In the genomic region with DNA sequence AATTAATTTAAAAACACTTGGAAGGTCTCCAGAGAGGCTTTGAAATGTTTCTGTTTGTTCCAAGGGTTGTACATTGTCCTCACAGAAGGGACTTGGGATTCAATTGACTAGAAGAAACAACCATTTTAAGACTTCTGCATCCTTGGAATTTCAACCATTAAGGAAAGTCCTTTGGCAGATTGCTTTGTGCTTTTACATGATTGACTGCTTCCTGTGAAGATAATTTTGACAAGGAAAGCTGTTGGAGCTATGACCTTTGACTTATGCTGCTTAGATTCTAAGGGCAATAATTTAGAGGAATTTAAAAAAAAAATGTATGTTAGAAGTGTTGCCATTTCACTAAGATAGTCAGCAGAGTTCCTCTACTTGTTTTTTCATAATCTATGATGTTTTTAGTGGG, we compare ENCODE assay signal across 1 cellular context.
TF ChIP-seq lines count a peak whose summit lies in the region.

No MANE protein-coding gene starts in this region.

TF ChIP-seq in HepG2, 621 proteins besides CTCF, POLR2A, EP300 and RAD21 (continued from another document):
- TF ChIP-seq, protein P1, sequence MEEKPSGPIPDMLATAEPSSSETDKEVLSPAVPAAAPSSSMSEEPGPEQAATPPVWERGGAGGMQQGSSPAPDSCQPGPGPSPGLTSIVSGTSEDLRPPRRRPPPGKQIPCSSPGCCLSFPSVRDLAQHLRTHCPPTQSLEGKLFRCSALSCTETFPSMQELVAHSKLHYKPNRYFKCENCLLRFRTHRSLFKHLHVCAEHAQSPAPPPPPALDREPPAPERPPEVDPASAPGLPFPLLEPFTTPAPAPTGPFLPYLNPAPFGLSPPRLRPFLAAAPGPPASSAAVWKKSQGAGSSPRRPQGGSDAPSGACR (CRISPR knock-in tag; IDR thresholded peaks at IDR 0.05), result no peak
- no peak for TF ChIP-seq TOE1 (CRISPR knock-in tag; IDR thresholded peaks at IDR 0.05)
- TF ChIP-seq, protein P2, sequence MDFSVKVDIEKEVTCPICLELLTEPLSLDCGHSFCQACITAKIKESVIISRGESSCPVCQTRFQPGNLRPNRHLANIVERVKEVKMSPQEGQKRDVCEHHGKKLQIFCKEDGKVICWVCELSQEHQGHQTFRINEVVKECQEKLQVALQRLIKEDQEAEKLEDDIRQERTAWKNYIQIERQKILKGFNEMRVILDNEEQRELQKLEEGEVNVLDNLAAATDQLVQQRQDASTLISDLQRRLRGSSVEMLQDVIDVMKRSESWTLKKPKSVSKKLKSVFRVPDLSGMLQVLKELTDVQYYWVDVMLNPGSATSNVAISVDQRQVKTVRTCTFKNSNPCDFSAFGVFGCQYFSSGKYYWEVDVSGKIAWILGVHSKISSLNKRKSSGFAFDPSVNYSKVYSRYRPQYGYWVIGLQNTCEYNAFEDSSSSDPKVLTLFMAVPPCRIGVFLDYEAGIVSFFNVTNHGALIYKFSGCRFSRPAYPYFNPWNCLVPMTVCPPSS (IDR thresholded peaks at IDR 0.05), result no peak
- no peak for TF ChIP-seq SUZ12 (IDR thresholded peaks at IDR 0.05; ENCODE audit: low read depth, low read length)
- TF ChIP-seq AGO1 (IDR thresholded peaks at IDR 0.05; ENCODE audit: low read depth, low read length, poor library complexity, severe bottlenecking), result no peak
- TF ChIP-seq, protein P3, sequence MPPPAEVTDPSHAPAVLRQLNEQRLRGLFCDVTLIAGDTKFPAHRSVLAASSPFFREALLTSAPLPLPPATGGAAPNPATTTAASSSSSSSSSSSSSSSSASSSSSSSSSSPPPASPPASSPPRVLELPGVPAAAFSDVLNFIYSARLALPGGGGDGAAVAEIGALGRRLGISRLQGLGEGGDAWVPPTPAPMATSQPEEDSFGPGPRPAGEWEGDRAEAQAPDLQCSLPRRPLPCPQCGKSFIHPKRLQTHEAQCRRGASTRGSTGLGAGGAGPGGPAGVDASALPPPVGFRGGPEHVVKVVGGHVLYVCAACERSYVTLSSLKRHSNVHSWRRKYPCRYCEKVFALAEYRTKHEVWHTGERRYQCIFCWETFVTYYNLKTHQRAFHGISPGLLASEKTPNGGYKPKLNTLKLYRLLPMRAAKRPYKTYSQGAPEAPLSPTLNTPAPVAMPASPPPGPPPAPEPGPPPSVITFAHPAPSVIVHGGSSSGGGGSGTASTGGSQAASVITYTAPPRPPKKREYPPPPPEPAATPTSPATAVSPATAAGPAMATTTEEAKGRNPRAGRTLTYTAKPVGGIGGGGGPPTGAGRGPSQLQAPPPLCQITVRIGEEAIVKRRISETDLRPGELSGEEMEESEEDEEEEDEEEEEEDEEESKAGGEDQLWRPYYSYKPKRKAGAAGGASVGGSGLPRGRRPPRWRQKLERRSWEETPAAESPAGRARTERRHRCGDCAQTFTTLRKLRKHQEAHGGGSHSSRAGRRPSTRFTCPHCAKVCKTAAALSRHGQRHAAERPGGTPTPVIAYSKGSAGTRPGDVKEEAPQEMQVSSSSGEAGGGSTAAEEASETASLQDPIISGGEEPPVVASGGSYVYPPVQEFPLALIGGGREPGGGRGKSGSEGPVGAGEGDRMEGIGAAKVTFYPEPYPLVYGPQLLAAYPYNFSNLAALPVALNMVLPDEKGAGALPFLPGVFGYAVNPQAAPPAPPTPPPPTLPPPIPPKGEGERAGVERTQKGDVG (CRISPR knock-in tag; IDR thresholded peaks at IDR 0.05; ENCODE audit: borderline replicate concordance), result no peak
- TF ChIP-seq, protein P4, sequence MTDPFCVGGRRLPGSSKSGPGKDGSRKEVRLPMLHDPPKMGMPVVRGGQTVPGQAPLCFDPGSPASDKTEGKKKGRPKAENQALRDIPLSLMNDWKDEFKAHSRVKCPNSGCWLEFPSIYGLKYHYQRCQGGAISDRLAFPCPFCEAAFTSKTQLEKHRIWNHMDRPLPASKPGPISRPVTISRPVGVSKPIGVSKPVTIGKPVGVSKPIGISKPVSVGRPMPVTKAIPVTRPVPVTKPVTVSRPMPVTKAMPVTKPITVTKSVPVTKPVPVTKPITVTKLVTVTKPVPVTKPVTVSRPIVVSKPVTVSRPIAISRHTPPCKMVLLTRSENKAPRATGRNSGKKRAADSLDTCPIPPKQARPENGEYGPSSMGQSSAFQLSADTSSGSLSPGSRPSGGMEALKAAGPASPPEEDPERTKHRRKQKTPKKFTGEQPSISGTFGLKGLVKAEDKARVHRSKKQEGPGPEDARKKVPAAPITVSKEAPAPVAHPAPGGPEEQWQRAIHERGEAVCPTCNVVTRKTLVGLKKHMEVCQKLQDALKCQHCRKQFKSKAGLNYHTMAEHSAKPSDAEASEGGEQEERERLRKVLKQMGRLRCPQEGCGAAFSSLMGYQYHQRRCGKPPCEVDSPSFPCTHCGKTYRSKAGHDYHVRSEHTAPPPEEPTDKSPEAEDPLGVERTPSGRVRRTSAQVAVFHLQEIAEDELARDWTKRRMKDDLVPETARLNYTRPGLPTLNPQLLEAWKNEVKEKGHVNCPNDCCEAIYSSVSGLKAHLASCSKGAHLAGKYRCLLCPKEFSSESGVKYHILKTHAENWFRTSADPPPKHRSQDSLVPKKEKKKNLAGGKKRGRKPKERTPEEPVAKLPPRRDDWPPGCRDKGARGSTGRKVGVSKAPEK (CRISPR knock-in tag; IDR thresholded peaks at IDR 0.05; ENCODE audit: borderline replicate concordance), result no peak
- no peak for TF ChIP-seq FOSL2 (CRISPR knock-in tag; IDR thresholded peaks at IDR 0.05)
- TF ChIP-seq ZNF180 (CRISPR knock-in tag; IDR thresholded peaks at IDR 0.05; ENCODE audit: borderline replicate concordance, low read depth), result no peak
- no peak for TF ChIP-seq CENPT (CRISPR knock-in tag; IDR thresholded peaks at IDR 0.05; ENCODE audit: low read depth)
- TF ChIP-seq ZNF567 (CRISPR knock-in tag; IDR thresholded peaks at IDR 0.05; ENCODE audit: borderline replicate concordance), result no peak
- TF ChIP-seq, protein P5, sequence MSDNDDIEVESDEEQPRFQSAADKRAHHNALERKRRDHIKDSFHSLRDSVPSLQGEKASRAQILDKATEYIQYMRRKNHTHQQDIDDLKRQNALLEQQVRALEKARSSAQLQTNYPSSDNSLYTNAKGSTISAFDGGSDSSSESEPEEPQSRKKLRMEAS (IDR thresholded peaks at IDR 0.05), result no peak
- no peak for TF ChIP-seq ZNF747 (CRISPR knock-in tag; IDR thresholded peaks at IDR 0.05; ENCODE audit: borderline replicate concordance)
- TF ChIP-seq, protein P6, sequence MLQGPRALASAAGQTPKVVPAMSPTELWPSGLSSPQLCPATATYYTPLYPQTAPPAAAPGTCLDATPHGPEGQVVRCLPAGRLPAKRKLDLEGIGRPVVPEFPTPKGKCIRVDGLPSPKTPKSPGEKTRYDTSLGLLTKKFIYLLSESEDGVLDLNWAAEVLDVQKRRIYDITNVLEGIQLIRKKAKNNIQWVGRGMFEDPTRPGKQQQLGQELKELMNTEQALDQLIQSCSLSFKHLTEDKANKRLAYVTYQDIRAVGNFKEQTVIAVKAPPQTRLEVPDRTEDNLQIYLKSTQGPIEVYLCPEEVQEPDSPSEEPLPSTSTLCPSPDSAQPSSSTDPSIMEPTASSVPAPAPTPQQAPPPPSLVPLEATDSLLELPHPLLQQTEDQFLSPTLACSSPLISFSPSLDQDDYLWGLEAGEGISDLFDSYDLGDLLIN (CRISPR knock-in tag; IDR thresholded peaks at IDR 0.05; ENCODE audit: borderline replicate concordance), result no peak
- no peak for TF ChIP-seq EED (CRISPR knock-in tag; IDR thresholded peaks at IDR 0.05)
